Comparison of ENCODE assay signal across 1 cellular context in the genomic region with DNA sequence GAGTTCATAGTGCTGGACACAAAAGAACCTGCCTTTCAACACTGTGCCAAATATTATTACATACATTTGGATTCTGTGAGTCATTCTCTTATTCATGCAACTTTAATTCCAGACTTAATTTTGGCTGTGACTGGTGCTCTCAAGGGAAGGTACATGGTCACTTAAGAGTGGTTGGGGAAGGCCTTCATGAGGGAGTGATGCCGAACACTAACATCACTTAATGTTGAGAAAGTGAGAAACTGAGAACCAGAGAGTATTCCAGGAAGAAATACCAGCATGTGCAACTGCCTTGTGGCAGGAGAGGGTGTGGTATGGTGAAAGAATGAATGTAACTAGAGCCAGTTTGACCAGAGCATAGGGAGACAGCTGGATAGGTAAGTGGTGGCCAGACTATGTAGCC.
TF ChIP-seq lines count a peak whose summit lies in the region.

No MANE protein-coding gene starts in this region.

TF ChIP-seq in HCT116, 20 proteins besides CTCF, POLR2A, EP300 and RAD21 (continued from another document):
- TF ChIP-seq CBX3 (IDR thresholded peaks at IDR 0.05; ENCODE audit: low read depth) (no peak), EZH2 (IDR thresholded peaks at IDR 0.05) (no peak), FOSL1 (IDR thresholded peaks at IDR 0.05; ENCODE audit: low read depth) (peak; percentile 45; the same call in 1 of the 2 replicates), EZH2phosphoT487 (IDR thresholded peaks at IDR 0.05; ENCODE audit: borderline replicate concordance) (no peak), ELF1 (IDR thresholded peaks at IDR 0.05; ENCODE audit: borderline replicate concordance, low read depth) (no peak)
